1 cellular context compared by ENCODE assay signal in the genomic region with DNA sequence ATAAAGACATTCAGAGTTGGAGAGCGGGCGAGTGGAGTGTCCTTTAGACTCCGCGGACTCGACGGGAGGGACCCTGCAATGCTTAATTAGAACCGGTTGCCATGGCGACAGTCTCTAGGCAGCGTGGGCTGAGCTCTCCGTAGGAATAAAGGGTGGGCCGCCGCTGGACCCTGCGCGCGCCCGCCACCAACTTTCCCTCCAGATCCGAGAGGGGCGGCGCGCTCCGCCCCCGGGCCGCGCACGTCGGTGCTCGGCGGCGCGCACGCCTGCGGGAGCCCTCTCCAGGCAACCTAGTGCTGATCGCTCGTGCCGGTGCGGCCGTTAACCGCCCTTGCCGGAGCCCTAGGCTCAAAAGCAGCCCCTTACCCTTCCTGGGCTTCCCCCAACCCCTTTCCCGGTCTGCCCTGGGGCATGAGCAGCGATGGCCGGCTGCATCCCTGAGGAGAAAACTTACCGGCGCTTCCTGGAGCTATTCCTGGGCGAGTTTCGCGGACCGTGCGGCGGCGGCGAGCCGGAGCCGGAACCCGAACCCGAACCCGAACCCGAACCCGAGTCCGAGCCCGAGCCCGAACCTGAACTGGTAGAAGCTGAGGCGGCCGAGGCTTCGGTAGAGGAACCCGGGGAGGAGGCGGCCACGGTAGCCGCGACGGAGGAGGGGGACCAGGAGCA.
TF ChIP-seq lines count a peak whose summit lies in the region.

TSS of gene PPM1E (plus strand) at position 278 of the 669 bp plus-strand sequence.

TF ChIP-seq in GM12878, 131 proteins besides CTCF, POLR2A, EP300 and RAD21 (continued from another document):
- peak; percentile 80 for TF ChIP-seq REST (IDR thresholded peaks at IDR 0.05; ENCODE audit: low read depth, low read length)
- TF ChIP-seq, protein P1, sequence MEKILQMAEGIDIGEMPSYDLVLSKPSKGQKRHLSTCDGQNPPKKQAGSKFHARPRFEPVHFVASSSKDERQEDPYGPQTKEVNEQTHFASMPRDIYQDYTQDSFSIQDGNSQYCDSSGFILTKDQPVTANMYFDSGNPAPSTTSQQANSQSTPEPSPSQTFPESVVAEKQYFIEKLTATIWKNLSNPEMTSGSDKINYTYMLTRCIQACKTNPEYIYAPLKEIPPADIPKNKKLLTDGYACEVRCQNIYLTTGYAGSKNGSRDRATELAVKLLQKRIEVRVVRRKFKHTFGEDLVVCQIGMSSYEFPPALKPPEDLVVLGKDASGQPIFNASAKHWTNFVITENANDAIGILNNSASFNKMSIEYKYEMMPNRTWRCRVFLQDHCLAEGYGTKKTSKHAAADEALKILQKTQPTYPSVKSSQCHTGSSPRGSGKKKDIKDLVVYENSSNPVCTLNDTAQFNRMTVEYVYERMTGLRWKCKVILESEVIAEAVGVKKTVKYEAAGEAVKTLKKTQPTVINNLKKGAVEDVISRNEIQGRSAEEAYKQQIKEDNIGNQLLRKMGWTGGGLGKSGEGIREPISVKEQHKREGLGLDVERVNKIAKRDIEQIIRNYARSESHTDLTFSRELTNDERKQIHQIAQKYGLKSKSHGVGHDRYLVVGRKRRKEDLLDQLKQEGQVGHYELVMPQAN (conservative IDR thresholded peaks at IDR 0.05), result peak; percentile 36; the same call in 1 of the 2 replicates
- peak; percentile 60; the same call in 1 of the 2 replicates for TF ChIP-seq RB1 (IDR thresholded peaks at IDR 0.05; ENCODE audit: borderline replicate concordance)
